ENCODE assay signal across 27 cellular contexts in the genomic region with DNA sequence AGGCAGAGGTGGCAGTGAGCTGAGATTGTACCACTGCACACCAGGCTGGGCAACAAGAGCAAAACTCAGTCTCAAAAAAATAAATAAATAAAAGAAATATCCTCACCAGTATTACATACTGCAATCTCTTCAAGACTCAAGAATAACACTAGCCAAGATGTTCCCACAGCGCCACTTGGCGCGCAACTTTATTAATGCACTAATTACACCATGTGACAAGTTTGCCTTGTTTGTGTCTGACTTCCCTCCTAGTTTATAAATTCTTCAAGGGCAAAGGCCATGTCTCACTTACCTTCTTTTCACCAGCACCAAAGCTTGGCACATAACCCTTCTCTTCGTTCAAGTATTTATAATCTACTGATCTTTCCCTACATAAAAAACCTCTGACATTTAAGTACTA. TPM values are rescaled to one million over a fixed set of nuclear protein-coding genes. Genes with fewer than 3 reads are reported as not detected.
A peak's percentile ranks its signal among the peaks of the same experiment; 100 is the strongest.
DNase-seq lines count a peak whose midpoint lies in the region; ATAC-seq and TF ChIP-seq lines count a peak whose summit lies in the region.
"Had no signal": no experiment of that assay in that cellular context is flagged by ENCODE, and none has a peak within 500 bp of the region (broad histone marks: within the 10 kb centered on the region; RNA-seq: fewer than 3 reads in every experiment).

No MANE protein-coding gene starts in this region.

- CTCF ChIA-PET in HEK293 (lab: Yijun Ruan, JAX), result interaction anchor here (0.9 kb wide), 1 partner anchor 21 kb away, joined by 3 read pairs; no protein-coding TSS in a partner anchor

- DNase-seq in NCI-H2227 (lab: John Stamatoyannopoulos, UW; ENCODE audit: unreplicated experiment), result peak; percentile 7
- DNase-seq in NCI-H2227 treated with DMSO at 0.1 percent for 48 hours (lab: John Stamatoyannopoulos, UW), result no peak
- no peak for DNase-seq in central memory CD8-positive, alpha-beta T cell (ENCODE audit: low spot score in 2 of 2)
- no peak for DNase-seq in osteoblast (ENCODE audit: insufficient read length, low spot score, missing footprints)
- DNase-seq in NCI-H1048 (lab: John Stamatoyannopoulos, UW), result no peak
- no peak for DNase-seq in islet precursor cell
- DNase-seq: 8988T; activated B cell treated with CpG ODN at 0.5 μM for 24 hours; Caco-2; central memory CD4-positive, alpha-beta T cell; esophagus squamous epithelium; Kasumi-1; left cardiac atrium; NCI-H1417 treated with DMSO at 0.1 percent for 48 hours; NCI-H524 treated with DMSO at 0.1 percent for 48 hours; stimulated activated CD4-positive, alpha-beta T cell treated with anti-CD3 and anti-CD28 coated beads, Interleukin-4, amount 100 ng/mL, for 1 hour; stimulated activated naive CD8-positive, alpha-beta T cell treated with anti-CD3 and anti-CD28 coated beads, Interleukin-15, amount 100 ng/mL, for 72 hours; T-helper 9 cell had no signal

- H3K9me3 ChIP-seq in HEK293 (ENCODE audit: control insufficient read depth, insufficient read depth, low read depth, low read length), result no peaks in the 10 kb centered on the region
- H3K9me3 ChIP-seq in osteoblast (ENCODE audit: low read depth, low read length), result no peaks in the 10 kb centered on the region
- H3K9me3 ChIP-seq: ascending aorta, Caco-2, esophagus squamous epithelium had no signal

- H2AFZ ChIP-seq in osteoblast (ENCODE audit: low read length), result no peak overlapping the region

- H3K36me3 ChIP-seq in HEK293 (ENCODE audit: control insufficient read depth in 2 of 2, insufficient read depth in 1 of 2, low read length in 2 of 2) (peaks cover 34 to 63% of the 10 kb centered on the region in 2 experiments), osteoblast (ENCODE audit: insufficient read depth, low read length) (peaks cover 62% of the 10 kb centered on the region)

- no peaks in the 10 kb centered on the region for H3K27me3 Mint-ChIP-seq in central memory CD8-positive, alpha-beta T cell
- H3K27me3 Mint-ChIP-seq: activated B cell treated with CpG ODN at 0.5 μM for 24 hours; B cell; stimulated activated naive CD8-positive, alpha-beta T cell treated with anti-CD3 and anti-CD28 coated beads, Interleukin-15, amount 100 ng/mL, for 72 hours had no signal

- H3K9me3 Mint-ChIP-seq in central memory CD8-positive, alpha-beta T cell, result no peaks in the 10 kb centered on the region
- H3K9me3 Mint-ChIP-seq: activated B cell treated with CpG ODN at 0.5 μM for 24 hours; mesothelial cell of epicardium; neural crest cell; stimulated activated naive CD8-positive, alpha-beta T cell treated with anti-CD3 and anti-CD28 coated beads, Interleukin-15, amount 100 ng/mL, for 72 hours had no signal

- POLR2A ChIA-PET in HEK293 (lab: Yijun Ruan, JAX), result no interaction called here

- ATAC-seq in central memory CD8-positive, alpha-beta T cell (replicated peaks; ENCODE audit: extremely low read depth, poor library complexity, severe bottlenecking), result no peak
- no peak for ATAC-seq in activated CD4-positive, CD25-positive, alpha-beta regulatory T cell treated with anti-CD3 and anti-CD28 coated beads, Interleukin-2, amount 50 U/mL, for 24 hours
- ATAC-seq: HCT116; left cardiac atrium; stimulated activated naive CD8-positive, alpha-beta T cell treated with anti-CD3 and anti-CD28 coated beads, Interleukin-15, amount 100 ng/mL, for 72 hours had no signal

- H4K20me1 ChIP-seq in osteoblast (ENCODE audit: insufficient read depth, low read length), result peaks cover 78% of the 10 kb centered on the region

- no peak overlapping the region for H3K4me3 Mint-ChIP-seq in central memory CD8-positive, alpha-beta T cell
- H3K4me3 Mint-ChIP-seq: activated B cell treated with CpG ODN at 0.5 μM for 24 hours; B cell; mesothelial cell of epicardium; stimulated activated naive CD8-positive, alpha-beta T cell treated with anti-CD3 and anti-CD28 coated beads, Interleukin-15, amount 100 ng/mL, for 72 hours had no signal

- peaks cover 93% of the 10 kb centered on the region for H3K79me2 ChIP-seq in osteoblast (ENCODE audit: insufficient read depth, low read length)

- H3K27ac ChIP-seq in HEK293 (ENCODE audit: extremely low read depth, low read depth, low read length) (no peak overlapping the region), osteoblast (ENCODE audit: low read depth, low read length) (peak overlapping the region; percentile 33)
- H3K27ac ChIP-seq: ascending aorta, esophagus squamous epithelium, RWPE1 had no signal

- no peaks in the 10 kb centered on the region for H3K27me3 ChIP-seq in osteoblast (ENCODE audit: insufficient read depth, low read length)
- H3K27me3 ChIP-seq: ascending aorta, esophagus squamous epithelium had no signal

- H3K36me3 Mint-ChIP-seq in central memory CD8-positive, alpha-beta T cell (ENCODE audit: insufficient read depth), result peaks cover 78% of the 10 kb centered on the region

- H3K4me1 ChIP-seq in HEK293 (ENCODE audit: control insufficient read depth, insufficient read depth, low read length) (peaks cover 10% of the 10 kb centered on the region), osteoblast (ENCODE audit: insufficient read depth, low read length) (peaks cover 18% of the 10 kb centered on the region)

- peaks cover 46% of the 10 kb centered on the region for H3K4me1 Mint-ChIP-seq in central memory CD8-positive, alpha-beta T cell

- H3K4me2 ChIP-seq in osteoblast (ENCODE audit: insufficient read depth, low read length), result no peak overlapping the region
- H3K4me2 ChIP-seq: smooth muscle cell had no signal

- H3K27ac Mint-ChIP-seq in central memory CD8-positive, alpha-beta T cell (ENCODE audit: low read depth), result peak overlapping the region; percentile 16
- H3K27ac Mint-ChIP-seq: activated B cell treated with CpG ODN at 0.5 μM for 24 hours, B cell, mesothelial cell of epicardium had no signal

- H3K4me3 ChIP-seq in HEK293 (ENCODE audit: low read depth, low read length) (no peak overlapping the region), osteoblast (ENCODE audit: insufficient read depth, low read length) (no peak overlapping the region)
- H3K4me3 ChIP-seq: ascending aorta, esophagus squamous epithelium, smooth muscle cell had no signal

- 0 out of 2 replicates have a peak, but pooled peaks have one; percentile 20 for TF ChIP-seq CTCF in HEK293 (tag by site-specific recombination; IDR thresholded peaks at IDR 0.05)
- TF ChIP-seq CTCF in osteoblast (IDR thresholded peaks at IDR 0.05; ENCODE audit: extremely low read depth, low read depth, low read length), result no peak

TF ChIP-seq in HEK293, 187 proteins besides CTCF, POLR2A, EP300 and RAD21:
- TF ChIP-seq ZSCAN16 (tag by site-specific recombination; IDR thresholded peaks at IDR 0.05), result no peak
- TF ChIP-seq ZNF654 (tag by site-specific recombination; IDR thresholded peaks at IDR 0.05; ENCODE audit: low read depth), result peak; percentile 12; the same call in 1 of the 2 replicates

RNA-seq across cellular contexts. Expression of a gene that starts 4.8 kb away (rescaled TPM):
- 123 and 145 TPM in 2 replicates for total RNA-seq in osteoblast

RNA-seq across cellular contexts. Expression of a gene that starts 53.9 kb away (rescaled TPM):
- total RNA-seq in osteoblast, result 44.2 and 55.4 TPM in 2 replicates

RNA-seq across cellular contexts. Expression of a gene that starts 57.5 kb away (rescaled TPM):
- total RNA-seq in osteoblast, result 2.9 and 3.3 TPM in 2 replicates
